Comparison of ENCODE assay signal across 22 cellular contexts in genomic region chr1:6948416-6948815, GRCh38.
DNase-seq lines count a peak whose midpoint lies in the region; ATAC-seq, FAIRE-seq and TF ChIP-seq lines count a peak whose summit lies in the region.
"Had no signal": no experiment of that assay in that cellular context is flagged by ENCODE, and none has a peak within 500 bp of the region (broad histone marks: within the 10 kb centered on the region; RNA-seq: fewer than 3 reads in every experiment).

No MANE protein-coding gene starts in this region.

- no peak overlapping the region for H3K27ac Mint-ChIP-seq in T-helper 17 cell
- no peak overlapping the region for H3K27ac Mint-ChIP-seq in activated naive CD4-positive, alpha-beta T cell treated with anti-CD3 and anti-CD28 coated beads for 36 hours
- H3K27ac Mint-ChIP-seq: CD4-positive, alpha-beta memory T cell had no signal

- no peak for TF ChIP-seq CTCF in D721Med (IDR thresholded peaks at IDR 0.05; ENCODE audit: insufficient read depth, missing control alignments)

- intact Hi-C loops in activated naive CD4-positive, alpha-beta T cell treated with anti-CD3 and anti-CD28 coated beads for 36 hours (cut with micrococcal nuclease): no loop called here

- CTCF ChIA-PET in activated naive CD4-positive, alpha-beta T cell treated with anti-CD3 and anti-CD28 coated beads for 36 hours (lab: Charles Lee): interaction anchor here (0.6 kb wide), 1 partner anchor 48 kb away, joined by 4 read pairs; no protein-coding TSS in a partner anchor

- DNase-seq in NCI-H2171 treated with DMSO at 0.1 percent for 48 hours (lab: John Stamatoyannopoulos, UW) (peak; percentile 53), NCI-H2171 (lab: John Stamatoyannopoulos, UW) (no peak), D721Med (ENCODE audit: insufficient read length, low spot score) (no peak), NCI-H524 treated with DMSO at 0.1 percent for 48 hours (lab: John Stamatoyannopoulos, UW) (peak; percentile 87), left kidney (ENCODE audit: low read depth, low spot score) (peak; percentile 62), NCI-H2029 treated with DMSO at 0.1 percent for 48 hours (lab: John Stamatoyannopoulos, UW) (no peak), T-helper 17 cell (no peak)
- DNase-seq in activated naive CD4-positive, alpha-beta T cell treated with anti-CD3 and anti-CD28 coated beads for 36 hours: no peak
- DNase-seq: Caco-2; CD4-positive, alpha-beta memory T cell; DMS153; Karpas-422; MV-4-11; NCI-H1105 treated with DMSO at 0.1 percent for 48 hours; NCI-H1694; NCI-H774; Peyer's patch had no signal

- FAIRE-seq in D721Med (lab: Jason Lieb, UNC): peak; percentile 41
- FAIRE-seq: GM12891, HTR-8/SVneo had no signal

- peaks cover 37% of the 10 kb centered on the region for H3K27me3 Mint-ChIP-seq in T-helper 17 cell
- H3K27me3 Mint-ChIP-seq in activated naive CD4-positive, alpha-beta T cell treated with anti-CD3 and anti-CD28 coated beads for 36 hours (ENCODE audit: low read depth): no peaks in the 10 kb centered on the region

- H3K4me3 Mint-ChIP-seq in T-helper 17 cell: no peak overlapping the region
- no peak overlapping the region for H3K4me3 Mint-ChIP-seq in activated naive CD4-positive, alpha-beta T cell treated with anti-CD3 and anti-CD28 coated beads for 36 hours
- H3K4me3 Mint-ChIP-seq: CD4-positive, alpha-beta memory T cell had no signal

- H3K36me3 Mint-ChIP-seq in T-helper 17 cell (ENCODE audit: low read depth): peaks cover 2% of the 10 kb centered on the region
- H3K36me3 Mint-ChIP-seq in activated naive CD4-positive, alpha-beta T cell treated with anti-CD3 and anti-CD28 coated beads for 36 hours (ENCODE audit: low read depth): no peaks in the 10 kb centered on the region
- H3K36me3 Mint-ChIP-seq: CD4-positive, alpha-beta memory T cell had no signal

- H3K4me1 Mint-ChIP-seq in T-helper 17 cell: peaks cover 2% of the 10 kb centered on the region
- no peaks in the 10 kb centered on the region for H3K4me1 Mint-ChIP-seq in activated naive CD4-positive, alpha-beta T cell treated with anti-CD3 and anti-CD28 coated beads for 36 hours (ENCODE audit: low read depth)
- H3K4me1 Mint-ChIP-seq: CD4-positive, alpha-beta memory T cell had no signal

- no peaks in the 10 kb centered on the region for H3K9me3 Mint-ChIP-seq in activated naive CD4-positive, alpha-beta T cell treated with anti-CD3 and anti-CD28 coated beads for 36 hours
- H3K9me3 Mint-ChIP-seq: CD4-positive, alpha-beta memory T cell had no signal

- ATAC-seq in T-helper 17 cell: no peak
- ATAC-seq: SK-N-SH treated with all-trans-retinoic acid at 6 μM for 48 hours had no signal

- no peaks in the 10 kb centered on the region for H3K9me3 ChIP-seq in T-helper 17 cell (ENCODE audit: control insufficient read depth, low read length, poor library complexity, severe bottlenecking)
- H3K9me3 ChIP-seq: BLaER1 treated with 17β-estradiol and CSF1 and Interleukin-3, amounts not matched to agents 10 nM and 100 nM; Caco-2; HAP-1; Peyer's patch had no signal

Comparison
In these comparisons a context has a peak if more than half of its experiments do, and no peak if none do; other contexts are left out.
1. DNase-seq: peak in NCI-H2171 treated with DMSO at 0.1 percent for 48 hours (single experiment), NCI-H524 treated with DMSO at 0.1 percent for 48 hours (single experiment) and left kidney (single experiment); none in NCI-H2171 (single experiment), D721Med (single experiment), NCI-H2029 treated with DMSO at 0.1 percent for 48 hours (single experiment), T-helper 17 cell (0 of 3) and activated naive CD4-positive, alpha-beta T cell treated with anti-CD3 and anti-CD28 coated beads for 36 hours (single experiment).